21 cellular contexts compared by ENCODE assay signal in genomic region chr2:36294290-36294689, GRCh38.
A peak's percentile ranks its signal among the peaks of the same experiment; 100 is the strongest.
DNase-seq lines count a peak whose midpoint lies in the region; ATAC-seq and FAIRE-seq lines count a peak whose summit lies in the region.
"Had no signal": no experiment of that assay in that cellular context is flagged by ENCODE, and none has a peak within 500 bp of the region (broad histone marks: within the 10 kb centered on the region; RNA-seq: fewer than 3 reads in every experiment).

No MANE protein-coding gene starts in this region.

- ATAC-seq in stimulated activated naive CD8-positive, alpha-beta T cell treated with anti-CD3 and anti-CD28 coated beads, Interleukin-15, Interleukin-2, amounts not matched to agents 100 U/mL and 50 U/mL, for 24 hours = peak; percentile 85
- ATAC-seq: left cardiac atrium; naive thymus-derived CD8-positive, alpha-beta T cell; stimulated activated naive B cell treated with anti-CD40 and anti-IgM and Interleukin-4, amounts not matched to agents 10 μg/mL and 1 μg/mL and 100 μg/mL, for 72 hours had no signal

- FAIRE-seq in RCC 7860 (lab: Jason Lieb, UNC) = peak; percentile 73

- peak in 2 of 3 donors; percentile 14 to 16 for DNase-seq in stimulated activated CD4-positive, alpha-beta T cell treated with anti-CD3 and anti-CD28 coated beads, Interleukin-12 subunit alpha, Interleukin-12 subunit beta, amount 100 ng/mL, for 48 hours (ENCODE audit: low read depth in 2 of 3, low spot score in 1 of 3)
- no peak for DNase-seq in stimulated activated CD4-positive, alpha-beta T cell treated with anti-CD3 and anti-CD28 coated beads, Interleukin-12 subunit alpha, Interleukin-12 subunit beta, amount 100 ng/mL, for 4 hours
- DNase-seq in RCC 7860 (ENCODE audit: low spot score) (peak; percentile 58), astrocyte of the hippocampus (ENCODE audit: low read depth, low spot score) (peak; percentile 55), AG20443 (ENCODE audit: low spot score) (no peak), medulla oblongata (ENCODE audit: extremely low spot score) (no peak), ecto neural progenitor cell (ENCODE audit: low spot score) (no peak)
- DNase-seq in stimulated activated naive CD8-positive, alpha-beta T cell treated with anti-CD3 and anti-CD28 coated beads, Interleukin-15, Interleukin-2, amounts not matched to agents 100 U/mL and 50 U/mL, for 24 hours = peak; percentile 55
- DNase-seq: activated CD4-positive, alpha-beta T cell treated with anti-CD3 and anti-CD28 coated beads, Interleukin-2, amount 10 ng/mL, durations not matched to agents 24 days and 14 days; amygdala; CD8-positive, alpha-beta memory T cell; DMS79 treated with DMSO at 0.1 percent for 48 hours; effector CD8-positive, alpha-beta T cell; H9; left cardiac atrium; mesendoderm; naive thymus-derived CD8-positive, alpha-beta T cell; NCI-H2029 treated with DMSO at 0.1 percent for 48 hours; NK-92 treated with Interleukin-12 subunit alpha and Interleukin-12 subunit beta, amount 100 ng/mL, for 24 hours; stimulated activated naive B cell treated with anti-CD40 and anti-IgM and Interleukin-4, amounts not matched to agents 10 μg/mL and 1 μg/mL and 100 μg/mL, for 72 hours; transverse colon had no signal

Comparison
In these comparisons a context has a peak if more than half of its experiments do, and no peak if none do; other contexts are left out.
1. DNase-seq: peak in stimulated activated CD4-positive, alpha-beta T cell treated with anti-CD3 and anti-CD28 coated beads, Interleukin-12 subunit alpha, Interleukin-12 subunit beta, amount 100 ng/mL, for 48 hours (2 of 3), RCC 7860 (single experiment), astrocyte of the hippocampus (single experiment) and stimulated activated naive CD8-positive, alpha-beta T cell treated with anti-CD3 and anti-CD28 coated beads, Interleukin-15, Interleukin-2, amounts not matched to agents 100 U/mL and 50 U/mL, for 24 hours (single experiment); none in stimulated activated CD4-positive, alpha-beta T cell treated with anti-CD3 and anti-CD28 coated beads, Interleukin-12 subunit alpha, Interleukin-12 subunit beta, amount 100 ng/mL, for 4 hours (single experiment), AG20443 (single experiment), medulla oblongata (single experiment) and ecto neural progenitor cell (single experiment).